1 cellular context compared by ENCODE assay signal in genomic region chr1:35964277-35964676, GRCh38.
TF ChIP-seq lines count a peak whose summit lies in the region.

No MANE protein-coding gene starts in this region.

TF ChIP-seq in HEK293, 187 proteins besides CTCF, POLR2A, EP300 and RAD21:
- TF ChIP-seq ZNF280D (tag by site-specific recombination; IDR thresholded peaks at IDR 0.05) (0 out of 2 replicates have a peak, but pooled peaks have one; percentile 24), ZNF146 (tag by site-specific recombination; IDR thresholded peaks at IDR 0.05) (peak; percentile 96)
- TF ChIP-seq, protein P1, sequence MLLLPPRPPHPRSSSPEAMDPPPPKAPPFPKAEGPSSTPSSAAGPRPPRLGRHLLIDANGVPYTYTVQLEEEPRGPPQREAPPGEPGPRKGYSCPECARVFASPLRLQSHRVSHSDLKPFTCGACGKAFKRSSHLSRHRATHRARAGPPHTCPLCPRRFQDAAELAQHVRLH (tag by site-specific recombination; IDR thresholded peaks at IDR 0.05) = peak; percentile 47; the same call in 1 of the 2 replicates
